Comparison of ENCODE assay signal across 9 cellular contexts in genomic region chr21:34367320-34367935, GRCh38. TPM values are rescaled to one million over a fixed set of nuclear protein-coding genes. Genes with fewer than 3 reads are reported as not detected.
DNase-seq lines count a peak whose midpoint lies in the region; ATAC-seq, FAIRE-seq and TF ChIP-seq lines count a peak whose summit lies in the region.
"Had no signal": no experiment of that assay in that cellular context is flagged by ENCODE, and none has a peak within 500 bp of the region (broad histone marks: within the 10 kb centered on the region; RNA-seq: fewer than 3 reads in every experiment).

No MANE protein-coding gene starts in this region.

- FAIRE-seq in RCC 7860 (lab: Jason Lieb, UNC) = no peak

- H4K20me1 ChIP-seq in HCT116 (ENCODE audit: insufficient read depth) = no peaks in the 10 kb centered on the region

- TF ChIP-seq RAD21 in HCT116 (IDR thresholded peaks at IDR 0.05; ENCODE audit: low read depth) = peak; percentile 57

- H3K36me3 Mint-ChIP-seq in activated CD8-positive, alpha-beta T cell treated with anti-CD3 and anti-CD28 coated beads, Interleukin-2, amount 10 ng/mL, durations not matched to agents 7 days and 5 days (ENCODE audit: low read depth) = no peaks in the 10 kb centered on the region

- no peaks in the 10 kb centered on the region for H3K9me3 Mint-ChIP-seq in activated CD8-positive, alpha-beta T cell treated with anti-CD3 and anti-CD28 coated beads, Interleukin-2, amount 10 ng/mL, durations not matched to agents 7 days and 5 days (ENCODE audit: insufficient read depth)
- H3K9me3 Mint-ChIP-seq: T-helper 1 cell treated with Interleukin-12 subunit alpha and Interleukin-12 subunit beta and Interleukin-4 antibody, amounts not matched to agents 30 μg/mL and 1 μg/mL, for 36 hours had no signal

- RAD21 ChIA-PET in HCT116 (lab: Charles Lee; ENCODE audit: low non-redundant PET in 1 of 2, low total read pairs in 2 of 2, uncharacterized antibody in 2 of 2, unreplicated experiment in 2 of 2) = no interaction called here

- H3K79me2 ChIP-seq in HCT116 (ENCODE audit: insufficient read depth, low read length) = no peaks in the 10 kb centered on the region
- H3K79me2 ChIP-seq in parathyroid adenoma = no peaks in the 10 kb centered on the region

- H3K4me2 ChIP-seq in HCT116 (ENCODE audit: low read length) = no peak overlapping the region
- H3K4me2 ChIP-seq in parathyroid adenoma (ENCODE audit: low read length) = no peak overlapping the region

- no peak for TF ChIP-seq POLR2A in HCT116 (IDR thresholded peaks at IDR 0.05; ENCODE audit: borderline replicate concordance, extremely low read depth, insufficient read depth, insufficient read length)

- POLR2A ChIA-PET in HCT116 (lab: Charles Lee) = no interaction called here
- POLR2A ChIA-PET in activated CD8-positive, alpha-beta T cell treated with anti-CD3 and anti-CD28 coated beads, Interleukin-2, amount 10 ng/mL, durations not matched to agents 7 days and 5 days (lab: Charles Lee) = interaction anchor here (0.6 kb wide), 1 partner anchor 243 kb away, joined by 3 read pairs; no protein-coding TSS in a partner anchor

- no peak overlapping the region for H3K4me3 ChIP-seq in HCT116 (replicated peaks in 1 of 2; ENCODE audit: low read depth in 1 of 2, low read length in 2 of 2)
- no peak overlapping the region for H3K4me3 ChIP-seq in fibroblast of the aortic adventitia (ENCODE audit: low read depth, low read length)
- H3K4me3 ChIP-seq in parathyroid adenoma (ENCODE audit: low read depth, low read length) = no peak overlapping the region

- H3K36me3 ChIP-seq in HCT116 (ENCODE audit: control insufficient read depth in 1 of 2, insufficient read depth in 2 of 2, low read length in 2 of 2) = no peaks in the 10 kb centered on the region
- no peaks in the 10 kb centered on the region for H3K36me3 ChIP-seq in parathyroid adenoma (ENCODE audit: control insufficient read depth, insufficient read depth, low read length)

- peaks cover 13% of the 10 kb centered on the region for H3K27me3 Mint-ChIP-seq in activated CD8-positive, alpha-beta T cell treated with anti-CD3 and anti-CD28 coated beads, Interleukin-2, amount 10 ng/mL, durations not matched to agents 7 days and 5 days (ENCODE audit: low read depth)

- H3K9ac ChIP-seq in HCT116 (ENCODE audit: low read length) (no peak overlapping the region), parathyroid adenoma (no peak overlapping the region)

- ATAC-seq in HCT116 (peak; percentile 91), HG02840 (IDR thresholded peaks at IDR 0.05; ENCODE audit: low FRiP score, unreplicated experiment) (no peak)
- ATAC-seq in activated CD8-positive, alpha-beta T cell treated with anti-CD3 and anti-CD28 coated beads, Interleukin-2, amount 10 ng/mL, durations not matched to agents 7 days and 5 days = peak; percentile 78

- H3K27ac Mint-ChIP-seq in activated CD8-positive, alpha-beta T cell treated with anti-CD3 and anti-CD28 coated beads, Interleukin-2, amount 10 ng/mL, durations not matched to agents 7 days and 5 days = no peak overlapping the region
- H3K27ac Mint-ChIP-seq: T-helper 1 cell treated with Interleukin-12 subunit alpha and Interleukin-12 subunit beta and Interleukin-4 antibody, amounts not matched to agents 30 μg/mL and 1 μg/mL, for 36 hours had no signal

- CTCF ChIA-PET in HCT116 (lab: Charles Lee) = interaction anchor here (1.0 to 1.8 kb wide), 9 partner anchors 10 to 443 kb away, joined by 4 to 14 read pairs (median 4); no protein-coding TSS in a partner anchor
- CTCF ChIA-PET in activated CD8-positive, alpha-beta T cell treated with anti-CD3 and anti-CD28 coated beads, Interleukin-2, amount 10 ng/mL, durations not matched to agents 7 days and 5 days (lab: Charles Lee) = interaction anchor here (0.7 to 3.2 kb wide), 14 partner anchors 9 to 472 kb away, joined by 3 to 17 read pairs (median 4); no protein-coding TSS in a partner anchor

- H3K27me3 ChIP-seq in HCT116 (ENCODE audit: insufficient read depth, low read length) (no peaks in the 10 kb centered on the region), parathyroid adenoma (ENCODE audit: control insufficient read depth, insufficient read depth, low read length) (no peaks in the 10 kb centered on the region)

- DNase-seq in COLO668 (lab: John Stamatoyannopoulos, UW; ENCODE audit: unreplicated experiment) = peak; percentile 62
- DNase-seq in HCT116 (ENCODE audit: low read depth, low spot score) = peak; percentile 54
- peak; percentile 58 to 73 for DNase-seq in NCI-H526 (lab: John Stamatoyannopoulos, UW)
- DNase-seq in activated CD8-positive, alpha-beta T cell treated with anti-CD3 and anti-CD28 coated beads, Interleukin-2, amount 10 ng/mL, durations not matched to agents 7 days and 5 days = peak; percentile 68
- DNase-seq in fibroblast of the aortic adventitia (ENCODE audit: low read depth) = peak; percentile 88
- no peak for DNase-seq in RCC 7860 (ENCODE audit: low spot score)

- intact Hi-C loops in HCT116 (cut with micrococcal nuclease) = no loop called here

- BruUV-seq in HCT116 (replicated peaks; lab: Mats Ljungman, UMichigan) = no TSS peak

- H2AFZ ChIP-seq in HCT116 (ENCODE audit: low read depth, low read length, poor library complexity, severe bottlenecking) = peak overlapping the region; percentile 16
- no peak overlapping the region for H2AFZ ChIP-seq in parathyroid adenoma

- H3K9me3 ChIP-seq in HCT116 (ENCODE audit: control insufficient read depth in 1 of 2, insufficient read depth in 1 of 2, low read depth in 1 of 2, low read length in 2 of 2) (no peaks in the 10 kb centered on the region), parathyroid adenoma (ENCODE audit: control insufficient read depth, low read length) (no peaks in the 10 kb centered on the region)

- TF ChIP-seq CTCF in HCT116 (IDR thresholded peaks at IDR 0.05 in 2 of 3, conservative IDR thresholded peaks at IDR 0.05 in 1 of 3; ENCODE audit: borderline replicate concordance in 1 of 3, insufficient read depth in 1 of 3, low read depth in 2 of 3, low read length in 2 of 3) (peak; percentile 44 to 80 (median 78); a peak in 5 of 6 replicates), fibroblast of the aortic adventitia (IDR thresholded peaks at IDR 0.05; ENCODE audit: insufficient read depth, low read length) (peak; percentile 86), parathyroid adenoma (IDR thresholded peaks at IDR 0.05) (peak; percentile 43)

- no peaks in the 10 kb centered on the region for H3K4me1 Mint-ChIP-seq in activated CD8-positive, alpha-beta T cell treated with anti-CD3 and anti-CD28 coated beads, Interleukin-2, amount 10 ng/mL, durations not matched to agents 7 days and 5 days (ENCODE audit: low read depth)

- no peak overlapping the region for H3K27ac ChIP-seq in HCT116 (ENCODE audit: low read depth, low read length)
- H3K27ac ChIP-seq in parathyroid adenoma = no peak overlapping the region

- H3K4me3 Mint-ChIP-seq in activated CD8-positive, alpha-beta T cell treated with anti-CD3 and anti-CD28 coated beads, Interleukin-2, amount 10 ng/mL, durations not matched to agents 7 days and 5 days = no peak overlapping the region
- H3K4me3 Mint-ChIP-seq: T-helper 1 cell treated with Interleukin-12 subunit alpha and Interleukin-12 subunit beta and Interleukin-4 antibody, amounts not matched to agents 30 μg/mL and 1 μg/mL, for 36 hours had no signal

- no peaks in the 10 kb centered on the region for H3K9me2 ChIP-seq in HCT116 (ENCODE audit: insufficient read depth)

- H3K4me1 ChIP-seq in HCT116 (ENCODE audit: control insufficient read depth in 1 of 2, insufficient read depth in 2 of 2, low read length in 2 of 2) (peaks cover 0 to 3% of the 10 kb centered on the region in 2 experiments; a peak in 2 of 4 replicates), parathyroid adenoma (no peaks in the 10 kb centered on the region)

TF ChIP-seq in HCT116, 20 proteins besides CTCF, POLR2A, EP300 and RAD21:
- TF ChIP-seq CEBPB (IDR thresholded peaks at IDR 0.05; ENCODE audit: low read depth) = no peak

RNA-seq across cellular contexts. Expression of gene KCNE2, which starts 3.6 kb away (rescaled TPM):
- not detected for total RNA-seq in HCT116 (2021; ENCODE audit: unreplicated experiment)
- polyA plus RNA-seq in HCT116 (2012) = 0.20 and 0.49 TPM in 2 replicates
- not detected for total RNA-seq in activated CD8-positive, alpha-beta T cell treated with anti-CD3 and anti-CD28 coated beads, Interleukin-2, amount 10 ng/mL, durations not matched to agents 7 days and 5 days
- total RNA-seq in fibroblast of the aortic adventitia (ENCODE audit: low replicate concordance) = not detected in 2 replicates

RNA-seq across cellular contexts. Expression of gene SMIM11, which starts 7.9 kb away (rescaled TPM):
- 18.9 TPM for total RNA-seq in HCT116 (2021; ENCODE audit: unreplicated experiment)
- polyA plus RNA-seq in HCT116 (2012) = 1.9 and 3.0 TPM in 2 replicates
- 1 to 10 TPM; 2.5 to 2.7 TPM for total RNA-seq in activated CD8-positive, alpha-beta T cell treated with anti-CD3 and anti-CD28 coated beads, Interleukin-2, amount 10 ng/mL, durations not matched to agents 7 days and 5 days
- 1.9 and 6.5 TPM in 2 replicates for total RNA-seq in fibroblast of the aortic adventitia (ENCODE audit: low replicate concordance)

RNA-seq across cellular contexts. Expression of gene SMIM34, which starts 56.3 kb away (rescaled TPM):
- total RNA-seq in HCT116 (2021; ENCODE audit: unreplicated experiment) (not detected), fibroblast of the aortic adventitia (ENCODE audit: low replicate concordance) (0.90 TPM in 1 of 2 replicates, not detected in the other)
- polyA plus RNA-seq in HCT116 (2012) = 0.14 TPM in 1 of 2 replicates, not detected in the other
- not detected for total RNA-seq in activated CD8-positive, alpha-beta T cell treated with anti-CD3 and anti-CD28 coated beads, Interleukin-2, amount 10 ng/mL, durations not matched to agents 7 days and 5 days
